22 cellular contexts compared by ENCODE assay signal in genomic region chr22:22128440-22128839, GRCh38.
DNase-seq lines count a peak whose midpoint lies in the region; TF ChIP-seq lines count a peak whose summit lies in the region.
"Had no signal": no experiment of that assay in that cellular context is flagged by ENCODE, and none has a peak within 500 bp of the region (broad histone marks: within the 10 kb centered on the region; RNA-seq: fewer than 3 reads in every experiment).

No MANE protein-coding gene starts in this region.

- intact Hi-C loops in OCI-LY7 (cut with micrococcal nuclease; ENCODE audit: unreplicated experiment), result no loop called here
- intact Hi-C loops in ovary (cut with DNase I), result no loop called here

- peaks cover 64% of the 10 kb centered on the region for H3K79me2 ChIP-seq in Loucy (ENCODE audit: insufficient read depth, low read length)
- H3K79me2 ChIP-seq in OCI-LY7 (ENCODE audit: insufficient read depth, low read depth, low read length), result no peaks in the 10 kb centered on the region

- no peak for TF ChIP-seq EP300 in ovary (IDR thresholded peaks at IDR 0.05)

- WGBS in ovary, 3 donors, result 71 to 73% (median 73%) methylated on average over 2 of the region's 2 CpGs

- CTCF ChIA-PET in OCI-LY7 (lab: Charles Lee; ENCODE audit: unreplicated experiment), result interaction anchor here (1.0 kb wide), 1 partner anchor 17 kb away, joined by 4 read pairs; no protein-coding TSS in a partner anchor

- H3K9me3 ChIP-seq in Loucy (ENCODE audit: insufficient read depth, low read depth, low read length), result no peaks in the 10 kb centered on the region
- H3K9me3 ChIP-seq in OCI-LY7 (ENCODE audit: low read length), result no peaks in the 10 kb centered on the region
- no peaks in the 10 kb centered on the region for H3K9me3 ChIP-seq in ovary
- H3K9me3 ChIP-seq in MG63, result no peaks in the 10 kb centered on the region

- DNase-seq in OCI-LY7 (ENCODE audit: low spot score) (no peak), ovary (no peak), H4 (ENCODE audit: low spot score) (no peak), MG63 (no peak)
- DNase-seq: 8988T; ACHN; BE2C; C1 segment of cervical spinal cord; CD4-positive, alpha-beta memory T cell; CD4-positive, CD25-positive, alpha-beta regulatory T cell; CD8-positive, alpha-beta memory T cell; COR-L47; DMS 273 treated with DMSO at 0.1 percent for 48 hours; DMS153; DMS53; DMS79; DND-41; EL; GDM1 had no signal

- no peaks in the 10 kb centered on the region for H3K27me3 ChIP-seq in Loucy (ENCODE audit: insufficient read depth, low read length, poor library complexity, severe bottlenecking)
- no peaks in the 10 kb centered on the region for H3K27me3 ChIP-seq in ovary
- H3K27me3 ChIP-seq in MG63, result no peaks in the 10 kb centered on the region
- H3K27me3 ChIP-seq: BLaER1 had no signal

- no peak overlapping the region for H3K27ac ChIP-seq in OCI-LY7 (ENCODE audit: low read depth, low read length, poor library complexity, severe bottlenecking)
- no peak overlapping the region for H3K27ac ChIP-seq in ovary
- H3K27ac ChIP-seq: BLaER1 had no signal

- H3K4me3 ChIP-seq in Loucy (ENCODE audit: low read length, poor library complexity, severe bottlenecking) (peak overlapping the region; percentile 17), OCI-LY7 (ENCODE audit: low read depth, low read length, poor library complexity, severe bottlenecking) (no peak overlapping the region), ovary (no peak overlapping the region), MG63 (no peak overlapping the region)
- H3K4me3 ChIP-seq: BLaER1, GM12878 had no signal

- H3K36me3 ChIP-seq in Loucy (ENCODE audit: insufficient read depth, low read length) (no peaks in the 10 kb centered on the region), OCI-LY7 (ENCODE audit: insufficient read depth, low read length) (no peaks in the 10 kb centered on the region), ovary (no peaks in the 10 kb centered on the region), MG63 (no peaks in the 10 kb centered on the region)
- H3K36me3 ChIP-seq: BE2C, BLaER1 had no signal

- no TSS peak for BruUV-seq in OCI-LY7 (replicated peaks; lab: Mats Ljungman, UMichigan)

- POLR2A ChIA-PET in OCI-LY7 (lab: Charles Lee), result no interaction called here

- H4K20me1 ChIP-seq in Loucy (ENCODE audit: insufficient read depth, low read length, poor library complexity, severe bottlenecking) (no peaks in the 10 kb centered on the region), OCI-LY7 (ENCODE audit: insufficient read depth, low read length) (no peaks in the 10 kb centered on the region)
- H4K20me1 ChIP-seq: BLaER1 had no signal

- peak overlapping the region; percentile 44 for H3K4me2 ChIP-seq in Loucy (ENCODE audit: low read depth, low read length, poor library complexity, severe bottlenecking)
- peak overlapping the region; percentile 7; the same call in 1 of the 2 replicates for H3K4me2 ChIP-seq in OCI-LY7 (ENCODE audit: low read length)
- H3K4me2 ChIP-seq: BLaER1 had no signal

- TF ChIP-seq CTCF in Loucy (conservative IDR thresholded peaks at IDR 0.05; ENCODE audit: low read length), result no peak
- TF ChIP-seq CTCF in OCI-LY7 (conservative IDR thresholded peaks at IDR 0.05; ENCODE audit: low read length), result no peak
- TF ChIP-seq CTCF in ovary (IDR thresholded peaks at IDR 0.05), result no peak

- peak overlapping the region; percentile 5 for H3K9ac ChIP-seq in Loucy (ENCODE audit: low read depth, low read length, poor library complexity, severe bottlenecking)
- H3K9ac ChIP-seq: BLaER1 had no signal

- no peaks in the 10 kb centered on the region for H3F3A ChIP-seq in Loucy (ENCODE audit: low read depth)

- H3K4me1 ChIP-seq in Loucy (ENCODE audit: insufficient read depth, low read length, poor library complexity, severe bottlenecking) (peaks cover 47% of the 10 kb centered on the region), OCI-LY7 (ENCODE audit: insufficient read depth, low read length, poor library complexity, severe bottlenecking) (peaks cover 13% of the 10 kb centered on the region), ovary (ENCODE audit: insufficient read depth) (no peaks in the 10 kb centered on the region)
- H3K4me1 ChIP-seq: BE2C, BLaER1 had no signal

- no peak overlapping the region for H2AFZ ChIP-seq in Loucy (ENCODE audit: low read length)
- no peak overlapping the region for H2AFZ ChIP-seq in OCI-LY7 (ENCODE audit: low read length)

- H3K9me2 ChIP-seq in Loucy (replicated peaks; ENCODE audit: low read depth, low read length), result no peaks in the 10 kb centered on the region
- H3K9me2 ChIP-seq in OCI-LY7 (ENCODE audit: insufficient read depth, low read length), result no peaks in the 10 kb centered on the region

- TF ChIP-seq POLR2A in ovary (IDR thresholded peaks at IDR 0.05), result no peak
